13 cellular contexts compared by ENCODE assay signal in genomic region chr1:24987875-24988559, GRCh38. TPM values are rescaled to one million over a fixed set of nuclear protein-coding genes. Genes with fewer than 3 reads are reported as not detected.
DNase-seq lines count a peak whose midpoint lies in the region; ATAC-seq and TF ChIP-seq lines count a peak whose summit lies in the region.
"Had no signal": no experiment of that assay in that cellular context is flagged by ENCODE, and none has a peak within 500 bp of the region (broad histone marks: within the 10 kb centered on the region; RNA-seq: fewer than 3 reads in every experiment).

No MANE protein-coding gene starts in this region.

- H4K20me1 ChIP-seq in GM23338 (replicated peaks; ENCODE audit: insufficient read depth): no peaks in the 10 kb centered on the region

- H2AFZ ChIP-seq in GM23338: no peak overlapping the region; the same call in 1 of the 2 replicates

- no peak for TF ChIP-seq RAD21 in Ishikawa (IDR thresholded peaks at IDR 0.05; ENCODE audit: low read depth)

- no peaks in the 10 kb centered on the region for H3K79me2 ChIP-seq in GM23338 (replicated peaks; ENCODE audit: insufficient read depth)

- H3K4me2 ChIP-seq in GM23338: no peak overlapping the region
- H3K4me2 ChIP-seq: KMS-11 had no signal

- no peak overlapping the region for H3K4me3 Mint-ChIP-seq in GM23338

- ATAC-seq in GM18868 (IDR thresholded peaks at IDR 0.05; ENCODE audit: unreplicated experiment) (peak; percentile 76), esophagus mucosa (peak; percentile 20), GM23338 (no peak)

- no peaks in the 10 kb centered on the region for H3K9me2 ChIP-seq in GM23338 (ENCODE audit: insufficient read depth)

- H3F3A ChIP-seq in GM23338 (replicated peaks; ENCODE audit: low read depth): no peaks in the 10 kb centered on the region

- H3K4me1 ChIP-seq in GM23338 (ENCODE audit: insufficient read depth): no peaks in the 10 kb centered on the region
- H3K4me1 ChIP-seq: testis had no signal

- H3K36me3 Mint-ChIP-seq in GM23338 (ENCODE audit: low read depth): no peaks in the 10 kb centered on the region; the same call in 2 of the 3 replicates

- no peak for TF ChIP-seq CTCF in GM12865 (IDR thresholded peaks at IDR 0.05; ENCODE audit: insufficient read depth, low read depth, low read length, missing control alignments)
- TF ChIP-seq CTCF in GM23338 (conservative IDR thresholded peaks at IDR 0.05; ENCODE audit: low read depth in 2 of 2): no peak

- no peaks in the 10 kb centered on the region for H3K27me3 ChIP-seq in GM23338 (ENCODE audit: insufficient read depth)
- H3K27me3 ChIP-seq: testis had no signal

- H3K27ac ChIP-seq in GM23338 (ENCODE audit: low read depth): no peak overlapping the region
- H3K27ac ChIP-seq: KMS-11, testis had no signal

- H3K27ac Mint-ChIP-seq in GM23338: no peak overlapping the region

- H3K36me3 ChIP-seq in GM23338 (ENCODE audit: insufficient read depth): no peaks in the 10 kb centered on the region

- DNase-seq in GM12865 (ENCODE audit: low read depth): peak; percentile 70
- no peak for DNase-seq in kidney glomerular epithelial cell (lab: John Stamatoyannopoulos, UW)
- DNase-seq in effector CD4-positive, alpha-beta T cell: no peak
- DNase-seq in GM23338 (ENCODE audit: low spot score): no peak
- DNase-seq in GM03348 (ENCODE audit: low spot score): no peak
- DNase-seq: central memory CD4-positive, alpha-beta T cell; mesenchymal stem cell; testis had no signal

- H3K27me3 Mint-ChIP-seq in GM23338 (ENCODE audit: insufficient read depth, low read depth, poor library complexity): peaks cover 4% of the 10 kb centered on the region

- no peak for TF ChIP-seq EP300 in Ishikawa (IDR thresholded peaks at IDR 0.05; ENCODE audit: borderline replicate concordance)

- H3K9me3 Mint-ChIP-seq in GM23338: no peaks in the 10 kb centered on the region; the same call in 1 of the 3 replicates

- H3K4me3 ChIP-seq in GM12865 (ENCODE audit: low read depth, low read length) (no peak overlapping the region), GM23338 (no peak overlapping the region)
- H3K4me3 ChIP-seq: testis had no signal

- H3K4me1 Mint-ChIP-seq in GM23338: peaks cover 10% of the 10 kb centered on the region; the same call in 2 of the 3 replicates

TF ChIP-seq in Ishikawa, 13 proteins besides CTCF, POLR2A, EP300 and RAD21:
- TF ChIP-seq USF1 (IDR thresholded peaks at IDR 0.05) (peak; percentile 79), MAX (IDR thresholded peaks at IDR 0.05) (no peak)

TF ChIP-seq in GM23338, 12 proteins besides CTCF, POLR2A, EP300 and RAD21:
- TF ChIP-seq POLR2AphosphoS5 (IDR thresholded peaks at IDR 0.05; ENCODE audit: low read depth): no peak
- no peak for TF ChIP-seq CREB1 (CRISPR knock-in tag; IDR thresholded peaks at IDR 0.05; ENCODE audit: low read depth)
- TF ChIP-seq REST (IDR thresholded peaks at IDR 0.05; ENCODE audit: unreplicated experiment): no peak
- TF ChIP-seq NANOG (IDR thresholded peaks at IDR 0.05; ENCODE audit: borderline replicate concordance): no peak
- no peak for TF ChIP-seq EZH2 (IDR thresholded peaks at IDR 0.05; ENCODE audit: low read depth, unreplicated experiment)
- no peak for TF ChIP-seq ZNF462 (CRISPR knock-in tag; IDR thresholded peaks at IDR 0.05)
- TF ChIP-seq STAT1 (IDR thresholded peaks at IDR 0.05; ENCODE audit: unreplicated experiment): no peak
- no peak for TF ChIP-seq ETS1 (IDR thresholded peaks at IDR 0.05)

RNA-seq across cellular contexts. Expression of gene RUNX3, which starts 57.9 kb away (rescaled TPM):
- 1.6 TPM for total RNA-seq in esophagus mucosa
- total RNA-seq in GM23338 (2014; rRNA removed; shearing (Covaris generic)): 0.12 and 0.73 TPM in 2 replicates
- 0.23 and 0.26 TPM in 2 replicates for polyA plus RNA-seq in GM23338 (2016; fragmentation: Nextera tagmentation; extraction: Ambion mirVana)
- total RNA-seq: epithelial cell of proximal tubule had no signal
